ENCODE assay signal across 1 cellular context in the genomic region with DNA sequence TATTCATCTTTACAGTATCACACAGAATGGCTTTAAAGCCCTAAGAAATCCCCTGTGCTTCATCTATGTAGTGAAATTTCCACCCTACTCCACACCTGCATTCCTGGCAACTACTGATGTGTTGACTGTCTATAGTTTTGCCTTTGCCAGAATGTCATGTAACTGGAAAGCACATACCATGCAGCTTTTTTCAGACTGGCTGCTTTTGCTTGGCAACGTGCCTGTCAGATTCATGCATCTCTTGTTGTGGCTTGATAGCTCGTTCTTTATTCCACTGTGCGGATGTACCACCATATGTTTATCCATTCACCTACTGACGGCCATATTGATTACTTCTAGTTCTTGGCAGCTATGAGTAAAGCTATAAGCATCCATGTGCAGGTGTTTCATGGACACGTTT.
TF ChIP-seq lines count a peak whose summit lies in the region.

No MANE protein-coding gene starts in this region.

TF ChIP-seq in SK-N-SH, 30 proteins besides CTCF, POLR2A, EP300 and RAD21:
- TF ChIP-seq JUND (IDR thresholded peaks at IDR 0.05) (no peak), NRF1 (IDR thresholded peaks at IDR 0.05; ENCODE audit: low read depth, low read length) (no peak), NFIC (IDR thresholded peaks at IDR 0.05; ENCODE audit: borderline replicate concordance) (no peak)
- TF ChIP-seq, protein P1, sequence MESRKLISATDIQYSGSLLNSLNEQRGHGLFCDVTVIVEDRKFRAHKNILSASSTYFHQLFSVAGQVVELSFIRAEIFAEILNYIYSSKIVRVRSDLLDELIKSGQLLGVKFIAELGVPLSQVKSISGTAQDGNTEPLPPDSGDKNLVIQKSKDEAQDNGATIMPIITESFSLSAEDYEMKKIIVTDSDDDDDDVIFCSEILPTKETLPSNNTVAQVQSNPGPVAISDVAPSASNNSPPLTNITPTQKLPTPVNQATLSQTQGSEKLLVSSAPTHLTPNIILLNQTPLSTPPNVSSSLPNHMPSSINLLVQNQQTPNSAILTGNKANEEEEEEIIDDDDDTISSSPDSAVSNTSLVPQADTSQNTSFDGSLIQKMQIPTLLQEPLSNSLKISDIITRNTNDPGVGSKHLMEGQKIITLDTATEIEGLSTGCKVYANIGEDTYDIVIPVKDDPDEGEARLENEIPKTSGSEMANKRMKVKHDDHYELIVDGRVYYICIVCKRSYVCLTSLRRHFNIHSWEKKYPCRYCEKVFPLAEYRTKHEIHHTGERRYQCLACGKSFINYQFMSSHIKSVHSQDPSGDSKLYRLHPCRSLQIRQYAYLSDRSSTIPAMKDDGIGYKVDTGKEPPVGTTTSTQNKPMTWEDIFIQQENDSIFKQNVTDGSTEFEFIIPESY (IDR thresholded peaks at IDR 0.05; ENCODE audit: borderline replicate concordance, low read depth) = no peak
